14 cellular contexts compared by ENCODE assay signal in genomic region chr7:25964483-25964961, GRCh38.
DNase-seq lines count a peak whose midpoint lies in the region; ATAC-seq and TF ChIP-seq lines count a peak whose summit lies in the region.
"Had no signal": no experiment of that assay in that cellular context is flagged by ENCODE, and none has a peak within 500 bp of the region (broad histone marks: within the 10 kb centered on the region; RNA-seq: fewer than 3 reads in every experiment).

No MANE protein-coding gene starts in this region.

- DNase-seq in Right ventricle myocardium superior (no peak), right atrium auricular region (ENCODE audit: low spot score) (no peak), thoracic aorta (ENCODE audit: low spot score) (no peak), OCI-M1 (lab: John Stamatoyannopoulos, UW) (no peak), epidermal melanocyte (ENCODE audit: insufficient read length, low spot score) (no peak), HUDEP-2 (lab: John Stamatoyannopoulos, UW; ENCODE audit: unreplicated experiment in 76 of 76) (no peak)
- DNase-seq: activated gamma-delta T cell treated with Interleukin-2 at 50 U/mL for 16 hours, hypothalamus, NCI-H2227 treated with DMSO at 0.1 percent for 48 hours, thyroid gland had no signal

- H3K27ac ChIP-seq in right atrium auricular region (no peak overlapping the region), thoracic aorta (no peak overlapping the region)
- H3K27ac ChIP-seq: A549, HL-60, thyroid gland had no signal

- H3K4me1 ChIP-seq in right atrium auricular region (no peaks in the 10 kb centered on the region), thoracic aorta (ENCODE audit: control insufficient read depth in 1 of 2, low read depth in 2 of 2) (peaks cover 0 to 14% of the 10 kb centered on the region in 2 donors)
- H3K4me1 ChIP-seq: A549, thyroid gland had no signal

- intact Hi-C loops in Right ventricle myocardium superior (cut with DNase I) = no loop called here

- H3K36me3 ChIP-seq in right atrium auricular region (no peaks in the 10 kb centered on the region), thoracic aorta (no peaks in the 10 kb centered on the region)
- H3K36me3 ChIP-seq: thyroid gland had no signal

- TF ChIP-seq CTCF in right atrium auricular region (IDR thresholded peaks at IDR 0.05) = no peak
- TF ChIP-seq CTCF in thoracic aorta (IDR thresholded peaks at IDR 0.05) = no peak

- H3K9me3 ChIP-seq in right atrium auricular region (no peaks in the 10 kb centered on the region), thoracic aorta (no peaks in the 10 kb centered on the region)
- H3K9me3 ChIP-seq: A549, thyroid gland had no signal

- H3K4me3 ChIP-seq in right atrium auricular region = no peak overlapping the region
- H3K4me3 ChIP-seq in thoracic aorta = no peak overlapping the region
- H3K4me3 ChIP-seq: A549, thyroid gland had no signal

- H3K27me3 ChIP-seq in right atrium auricular region = no peaks in the 10 kb centered on the region
- H3K27me3 ChIP-seq in thoracic aorta (replicated peaks; ENCODE audit: insufficient read depth) = no peaks in the 10 kb centered on the region

- peak; percentile 76 for ATAC-seq in Right ventricle myocardium superior (ENCODE audit: poor library complexity)
- peak; percentile 34 for ATAC-seq in HG02588 (IDR thresholded peaks at IDR 0.05; ENCODE audit: unreplicated experiment)
- peak; percentile 28 for ATAC-seq in HG03558 (IDR thresholded peaks at IDR 0.05; ENCODE audit: extremely low read depth, unreplicated experiment)
- peak; percentile 20 for ATAC-seq in thoracic aorta (ENCODE audit: insufficient number of reproducible peaks, low FRiP score, low read depth)
- ATAC-seq: A549 had no signal

Comparison
In these comparisons a context has a peak if more than half of its experiments do, and no peak if none do; other contexts are left out.
1. ATAC-seq: peak in every context shown above with its lines; median percentile 76 in Right ventricle myocardium superior; 34 in HG02588; 28 in HG03558; 20 in thoracic aorta.